17 cellular contexts compared by ENCODE assay signal in the genomic region with DNA sequence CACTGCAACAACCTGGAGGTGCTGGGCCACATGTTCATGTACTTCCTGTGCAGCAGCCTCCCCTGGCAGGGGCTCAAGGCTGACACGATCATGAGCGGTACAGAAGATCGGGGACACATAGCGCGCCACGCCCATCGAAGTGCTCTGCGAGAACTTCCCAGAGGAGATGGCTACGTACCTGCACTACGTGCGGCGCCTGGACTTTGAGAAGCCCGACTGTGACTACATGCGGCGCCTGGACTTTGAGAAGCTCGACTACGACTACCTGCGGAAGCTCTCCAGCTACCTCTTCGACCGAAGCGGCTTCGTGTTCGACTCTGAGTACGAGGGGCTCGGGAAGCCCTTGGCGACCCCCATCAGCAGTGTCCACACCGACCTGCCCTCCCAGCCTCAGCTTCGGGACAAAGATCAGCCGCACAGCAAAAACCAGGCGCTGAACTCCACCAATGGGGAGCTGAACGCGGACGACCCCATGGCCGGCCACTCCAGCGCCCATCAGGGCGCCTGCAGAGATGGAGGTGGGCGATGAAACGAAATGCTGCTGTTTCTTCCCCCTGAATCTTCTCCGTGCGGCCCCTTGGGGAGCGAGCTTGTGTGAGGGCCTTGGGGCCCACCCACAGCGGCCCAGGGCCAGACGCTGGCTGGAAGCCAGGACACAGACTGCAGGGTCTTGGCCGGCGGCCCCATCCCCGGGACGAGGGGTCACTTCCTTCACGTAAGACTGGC.
"Had no signal": no experiment of that assay in that cellular context is flagged by ENCODE, and none has a peak within 500 bp of the region (broad histone marks: within the 10 kb centered on the region; RNA-seq: fewer than 3 reads in every experiment).

No MANE protein-coding gene starts in this region.

- H3K4me3 ChIP-seq: body of pancreas, colonic mucosa, left ventricle myocardium inferior, psoas muscle, thoracic aorta had no signal

- DNase-seq: activated CD4-positive, alpha-beta T cell treated with anti-CD3 and anti-CD28 coated beads for 36 hours; activated CD4-positive, alpha-beta T cell treated with anti-CD3 and anti-CD28 coated beads, Interleukin-2, amount 50 U/mL, for 48 hours; amygdala; body of pancreas; central memory CD4-positive, alpha-beta T cell; colonic mucosa; foreskin melanocyte; glutamatergic neuron; hypothalamus; left ventricle myocardium inferior; psoas muscle; stimulated activated CD4-positive, alpha-beta T cell treated with anti-CD3 and anti-CD28 coated beads, Interleukin-4, amount 100 ng/mL, for 4 hours; T-helper 2 cell had no signal

- H3K9me3 Mint-ChIP-seq: stimulated activated memory B cell treated with anti-CD40 and anti-IgM and Interleukin-4, amounts not matched to agents 10 μg/mL and 1 μg/mL and 100 μg/mL, for 72 hours had no signal

- H3K27ac Mint-ChIP-seq: activated CD4-positive, alpha-beta T cell treated with anti-CD3 and anti-CD28 coated beads for 36 hours; stimulated activated memory B cell treated with anti-CD40 and anti-IgM and Interleukin-4, amounts not matched to agents 10 μg/mL and 1 μg/mL and 100 μg/mL, for 72 hours; WTC11 had no signal

- H3K9me3 ChIP-seq: body of pancreas, colonic mucosa, thoracic aorta had no signal

- H3K27me3 ChIP-seq: body of pancreas, colonic mucosa had no signal

- H3K4me1 ChIP-seq: body of pancreas, colonic mucosa had no signal

- H3K4me3 Mint-ChIP-seq: activated CD4-positive, alpha-beta T cell treated with anti-CD3 and anti-CD28 coated beads for 36 hours; activated naive CD8-positive, alpha-beta T cell treated with anti-CD3 and anti-CD28 coated beads, Interleukin-2, amount 10 ng/mL, durations not matched to agents 7 days and 5 days; WTC11 had no signal

- H3K36me3 ChIP-seq: colonic mucosa had no signal

- H3K27me3 Mint-ChIP-seq: activated CD4-positive, alpha-beta T cell treated with anti-CD3 and anti-CD28 coated beads for 36 hours; activated naive CD8-positive, alpha-beta T cell treated with anti-CD3 and anti-CD28 coated beads, Interleukin-2, amount 10 ng/mL, durations not matched to agents 7 days and 5 days; stimulated activated memory B cell treated with anti-CD40 and anti-IgM and Interleukin-4, amounts not matched to agents 10 μg/mL and 1 μg/mL and 100 μg/mL, for 72 hours had no signal

- H3K27ac ChIP-seq: body of pancreas, colonic mucosa, left ventricle myocardium inferior, psoas muscle had no signal

- H3K4me1 Mint-ChIP-seq: activated CD4-positive, alpha-beta T cell treated with anti-CD3 and anti-CD28 coated beads for 36 hours; stimulated activated memory B cell treated with anti-CD40 and anti-IgM and Interleukin-4, amounts not matched to agents 10 μg/mL and 1 μg/mL and 100 μg/mL, for 72 hours had no signal
